1 cellular context compared by ENCODE assay signal in the genomic region with DNA sequence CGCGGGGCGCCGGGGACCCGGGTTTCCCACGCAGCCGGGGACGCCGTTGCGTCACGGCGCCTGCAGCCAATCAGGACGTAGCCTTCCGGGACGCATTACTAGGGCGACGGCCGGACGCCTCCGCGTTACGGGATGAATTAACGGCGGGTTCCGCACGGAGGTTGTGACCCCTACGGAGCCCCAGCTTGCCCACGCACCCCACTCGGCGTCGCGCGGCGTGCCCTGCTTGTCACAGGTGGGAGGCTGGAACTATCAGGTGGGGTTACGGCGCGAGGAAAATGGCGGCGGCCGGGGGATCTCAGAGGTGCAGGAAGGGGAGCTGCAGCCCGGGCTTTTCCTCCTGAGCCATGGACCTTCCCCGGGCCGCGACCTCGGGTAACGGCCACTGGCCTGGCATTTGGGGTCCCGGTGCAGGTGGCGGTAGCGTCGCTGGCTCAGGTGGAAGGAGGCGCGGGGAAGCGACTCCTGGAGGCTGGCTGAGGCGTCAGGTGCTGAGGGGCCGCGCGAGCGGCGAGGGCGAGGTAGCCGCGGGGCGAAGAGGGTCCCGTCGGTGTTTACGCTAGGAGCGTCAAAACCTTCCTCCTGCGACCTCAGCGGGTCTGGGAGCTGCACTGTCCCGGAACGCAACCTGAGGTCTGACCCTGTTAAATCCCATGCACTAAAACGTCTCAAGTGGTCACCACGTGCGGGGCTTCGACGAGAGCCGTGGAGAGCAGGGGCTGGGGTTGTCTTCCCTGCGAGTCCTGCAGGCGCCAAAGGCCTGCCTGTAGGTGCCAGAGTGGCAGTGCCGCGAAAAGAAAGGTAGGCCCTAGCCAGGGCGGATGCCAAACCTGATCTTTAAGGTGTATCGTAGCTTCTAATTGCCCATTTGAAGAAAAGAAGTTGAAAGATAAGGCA.
TF ChIP-seq lines count a peak whose summit lies in the region.

A gene (plus strand): TSS at position 98 of the 897 bp plus-strand sequence. CDS start 78,345 bp downstream, outside the sequence.

TF ChIP-seq in HepG2, 621 proteins besides CTCF, POLR2A, EP300 and RAD21 (continued from another document and continues in another):
- TF ChIP-seq, protein P1, sequence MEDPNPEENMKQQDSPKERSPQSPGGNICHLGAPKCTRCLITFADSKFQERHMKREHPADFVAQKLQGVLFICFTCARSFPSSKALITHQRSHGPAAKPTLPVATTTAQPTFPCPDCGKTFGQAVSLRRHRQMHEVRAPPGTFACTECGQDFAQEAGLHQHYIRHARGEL (CRISPR knock-in tag; IDR thresholded peaks at IDR 0.05), result peak; percentile 91; the same call in 1 of the 2 replicates
- TF ChIP-seq DNMT3B (CRISPR knock-in tag; conservative IDR thresholded peaks at IDR 0.05) (peak; percentile 99), NFKBIZ (CRISPR knock-in tag; IDR thresholded peaks at IDR 0.05) (peak; percentile 59), ZNF501 (CRISPR knock-in tag; IDR thresholded peaks at IDR 0.05) (peak; percentile 94), TBX2 (CRISPR knock-in tag; IDR thresholded peaks at IDR 0.05; ENCODE audit: borderline replicate concordance) (peak; percentile 92), STAT5B (CRISPR knock-in tag; IDR thresholded peaks at IDR 0.05) (no peak), ZSCAN25 (CRISPR knock-in tag; IDR thresholded peaks at IDR 0.05) (0 out of 2 replicates have a peak, but pooled peaks have one; percentile 47), ZNF776 (CRISPR knock-in tag; IDR thresholded peaks at IDR 0.05) (peak; percentile 95), PCBP2 (optimal IDR thresholded peaks at IDR 0.05; ENCODE audit: low read depth, low read length, poor library complexity, severe bottlenecking) (no peak), TAF1 (CRISPR knock-in tag; IDR thresholded peaks at IDR 0.05) (peak; percentile 66; the same call in 1 of the 2 replicates), SATB2 (CRISPR knock-in tag; IDR thresholded peaks at IDR 0.05) (peak; percentile 98), MTA3 (CRISPR knock-in tag; IDR thresholded peaks at IDR 0.05) (no peak; the same call in 1 of the 2 replicates), ZNF567 (CRISPR knock-in tag; IDR thresholded peaks at IDR 0.05; ENCODE audit: borderline replicate concordance) (0 out of 2 replicates have a peak, but pooled peaks have one; percentile 53), CREB1 (IDR thresholded peaks at IDR 0.05) (peak; percentile 91), CREB1 (CRISPR knock-in tag; IDR thresholded peaks at IDR 0.05) (peak; percentile 96), RCOR2 (CRISPR knock-in tag; IDR thresholded peaks at IDR 0.05) (no peak), FOXA1 (IDR thresholded peaks at IDR 0.05) (no peak), FOXA1 (CRISPR knock-in tag; IDR thresholded peaks at IDR 0.05) (peak; percentile 35; the same call in 1 of the 2 replicates), ZNF326 (CRISPR knock-in tag; IDR thresholded peaks at IDR 0.05; ENCODE audit: borderline replicate concordance) (no peak), ASH2L (IDR thresholded peaks at IDR 0.05; ENCODE audit: insufficient read length, low read depth, low read length) (peak; percentile 100), ZNF232 (CRISPR knock-in tag; IDR thresholded peaks at IDR 0.05; ENCODE audit: borderline replicate concordance) (peak; percentile 95), HNF4A (CRISPR knock-in tag; IDR thresholded peaks at IDR 0.05) (no peak), ZNF607 (CRISPR knock-in tag; IDR thresholded peaks at IDR 0.05; ENCODE audit: borderline replicate concordance) (peak; percentile 90), ZNF616 (CRISPR knock-in tag; IDR thresholded peaks at IDR 0.05; ENCODE audit: low read depth) (peak; percentile 58; the same call in 1 of the 2 replicates), ZNF331 (CRISPR knock-in tag; IDR thresholded peaks at IDR 0.05) (peak; percentile 77), MATR3 (CRISPR knock-in tag; IDR thresholded peaks at IDR 0.05) (no peak), DPF2 (CRISPR knock-in tag; IDR thresholded peaks at IDR 0.05; ENCODE audit: borderline replicate concordance, low read depth) (no peak), ZFP36L1 (CRISPR knock-in tag; IDR thresholded peaks at IDR 0.05) (no peak; the same call in none of the 2 replicates), DNMT1 (CRISPR knock-in tag; IDR thresholded peaks at IDR 0.05) (peak; percentile 76; the same call in 1 of the 2 replicates)
- TF ChIP-seq, protein P2, sequence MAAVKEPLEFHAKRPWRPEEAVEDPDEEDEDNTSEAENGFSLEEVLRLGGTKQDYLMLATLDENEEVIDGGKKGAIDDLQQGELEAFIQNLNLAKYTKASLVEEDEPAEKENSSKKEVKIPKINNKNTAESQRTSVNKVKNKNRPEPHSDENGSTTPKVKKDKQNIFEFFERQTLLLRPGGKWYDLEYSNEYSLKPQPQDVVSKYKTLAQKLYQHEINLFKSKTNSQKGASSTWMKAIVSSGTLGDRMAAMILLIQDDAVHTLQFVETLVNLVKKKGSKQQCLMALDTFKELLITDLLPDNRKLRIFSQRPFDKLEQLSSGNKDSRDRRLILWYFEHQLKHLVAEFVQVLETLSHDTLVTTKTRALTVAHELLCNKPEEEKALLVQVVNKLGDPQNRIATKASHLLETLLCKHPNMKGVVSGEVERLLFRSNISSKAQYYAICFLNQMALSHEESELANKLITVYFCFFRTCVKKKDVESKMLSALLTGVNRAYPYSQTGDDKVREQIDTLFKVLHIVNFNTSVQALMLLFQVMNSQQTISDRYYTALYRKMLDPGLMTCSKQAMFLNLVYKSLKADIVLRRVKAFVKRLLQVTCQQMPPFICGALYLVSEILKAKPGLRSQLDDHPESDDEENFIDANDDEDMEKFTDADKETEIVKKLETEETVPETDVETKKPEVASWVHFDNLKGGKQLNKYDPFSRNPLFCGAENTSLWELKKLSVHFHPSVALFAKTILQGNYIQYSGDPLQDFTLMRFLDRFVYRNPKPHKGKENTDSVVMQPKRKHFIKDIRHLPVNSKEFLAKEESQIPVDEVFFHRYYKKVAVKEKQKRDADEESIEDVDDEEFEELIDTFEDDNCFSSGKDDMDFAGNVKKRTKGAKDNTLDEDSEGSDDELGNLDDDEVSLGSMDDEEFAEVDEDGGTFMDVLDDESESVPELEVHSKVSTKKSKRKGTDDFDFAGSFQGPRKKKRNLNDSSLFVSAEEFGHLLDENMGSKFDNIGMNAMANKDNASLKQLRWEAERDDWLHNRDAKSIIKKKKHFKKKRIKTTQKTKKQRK (IDR thresholded peaks at IDR 0.05; ENCODE audit: low read length), result no peak
- TF ChIP-seq, protein P3, sequence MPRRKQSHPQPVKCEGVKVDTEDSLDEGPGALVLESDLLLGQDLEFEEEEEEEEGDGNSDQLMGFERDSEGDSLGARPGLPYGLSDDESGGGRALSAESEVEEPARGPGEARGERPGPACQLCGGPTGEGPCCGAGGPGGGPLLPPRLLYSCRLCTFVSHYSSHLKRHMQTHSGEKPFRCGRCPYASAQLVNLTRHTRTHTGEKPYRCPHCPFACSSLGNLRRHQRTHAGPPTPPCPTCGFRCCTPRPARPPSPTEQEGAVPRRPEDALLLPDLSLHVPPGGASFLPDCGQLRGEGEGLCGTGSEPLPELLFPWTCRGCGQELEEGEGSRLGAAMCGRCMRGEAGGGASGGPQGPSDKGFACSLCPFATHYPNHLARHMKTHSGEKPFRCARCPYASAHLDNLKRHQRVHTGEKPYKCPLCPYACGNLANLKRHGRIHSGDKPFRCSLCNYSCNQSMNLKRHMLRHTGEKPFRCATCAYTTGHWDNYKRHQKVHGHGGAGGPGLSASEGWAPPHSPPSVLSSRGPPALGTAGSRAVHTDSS (CRISPR knock-in tag; conservative IDR thresholded peaks at IDR 0.05), result 0 out of 2 replicates have a peak, but pooled peaks have one; percentile 91
- TF ChIP-seq, protein P4, sequence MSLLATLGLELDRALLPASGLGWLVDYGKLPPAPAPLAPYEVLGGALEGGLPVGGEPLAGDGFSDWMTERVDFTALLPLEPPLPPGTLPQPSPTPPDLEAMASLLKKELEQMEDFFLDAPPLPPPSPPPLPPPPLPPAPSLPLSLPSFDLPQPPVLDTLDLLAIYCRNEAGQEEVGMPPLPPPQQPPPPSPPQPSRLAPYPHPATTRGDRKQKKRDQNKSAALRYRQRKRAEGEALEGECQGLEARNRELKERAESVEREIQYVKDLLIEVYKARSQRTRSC (CRISPR knock-in tag; IDR thresholded peaks at IDR 0.05; ENCODE audit: low read depth), result 0 out of 2 replicates have a peak, but pooled peaks have one; percentile 88
- TF ChIP-seq, protein P5, sequence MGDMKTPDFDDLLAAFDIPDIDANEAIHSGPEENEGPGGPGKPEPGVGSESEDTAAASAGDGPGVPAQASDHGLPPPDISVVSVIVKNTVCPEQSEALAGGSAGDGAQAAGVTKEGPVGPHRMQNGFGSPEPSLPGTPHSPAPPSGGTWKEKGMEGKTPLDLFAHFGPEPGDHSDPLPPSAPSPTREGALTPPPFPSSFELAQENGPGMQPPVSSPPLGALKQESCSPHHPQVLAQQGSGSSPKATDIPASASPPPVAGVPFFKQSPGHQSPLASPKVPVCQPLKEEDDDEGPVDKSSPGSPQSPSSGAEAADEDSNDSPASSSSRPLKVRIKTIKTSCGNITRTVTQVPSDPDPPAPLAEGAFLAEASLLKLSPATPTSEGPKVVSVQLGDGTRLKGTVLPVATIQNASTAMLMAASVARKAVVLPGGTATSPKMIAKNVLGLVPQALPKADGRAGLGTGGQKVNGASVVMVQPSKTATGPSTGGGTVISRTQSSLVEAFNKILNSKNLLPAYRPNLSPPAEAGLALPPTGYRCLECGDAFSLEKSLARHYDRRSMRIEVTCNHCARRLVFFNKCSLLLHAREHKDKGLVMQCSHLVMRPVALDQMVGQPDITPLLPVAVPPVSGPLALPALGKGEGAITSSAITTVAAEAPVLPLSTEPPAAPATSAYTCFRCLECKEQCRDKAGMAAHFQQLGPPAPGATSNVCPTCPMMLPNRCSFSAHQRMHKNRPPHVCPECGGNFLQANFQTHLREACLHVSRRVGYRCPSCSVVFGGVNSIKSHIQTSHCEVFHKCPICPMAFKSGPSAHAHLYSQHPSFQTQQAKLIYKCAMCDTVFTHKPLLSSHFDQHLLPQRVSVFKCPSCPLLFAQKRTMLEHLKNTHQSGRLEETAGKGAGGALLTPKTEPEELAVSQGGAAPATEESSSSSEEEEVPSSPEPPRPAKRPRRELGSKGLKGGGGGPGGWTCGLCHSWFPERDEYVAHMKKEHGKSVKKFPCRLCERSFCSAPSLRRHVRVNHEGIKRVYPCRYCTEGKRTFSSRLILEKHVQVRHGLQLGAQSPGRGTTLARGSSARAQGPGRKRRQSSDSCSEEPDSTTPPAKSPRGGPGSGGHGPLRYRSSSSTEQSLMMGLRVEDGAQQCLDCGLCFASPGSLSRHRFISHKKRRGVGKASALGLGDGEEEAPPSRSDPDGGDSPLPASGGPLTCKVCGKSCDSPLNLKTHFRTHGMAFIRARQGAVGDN (CRISPR knock-in tag; IDR thresholded peaks at IDR 0.05), result peak; percentile 100
- TF ChIP-seq, protein P6, sequence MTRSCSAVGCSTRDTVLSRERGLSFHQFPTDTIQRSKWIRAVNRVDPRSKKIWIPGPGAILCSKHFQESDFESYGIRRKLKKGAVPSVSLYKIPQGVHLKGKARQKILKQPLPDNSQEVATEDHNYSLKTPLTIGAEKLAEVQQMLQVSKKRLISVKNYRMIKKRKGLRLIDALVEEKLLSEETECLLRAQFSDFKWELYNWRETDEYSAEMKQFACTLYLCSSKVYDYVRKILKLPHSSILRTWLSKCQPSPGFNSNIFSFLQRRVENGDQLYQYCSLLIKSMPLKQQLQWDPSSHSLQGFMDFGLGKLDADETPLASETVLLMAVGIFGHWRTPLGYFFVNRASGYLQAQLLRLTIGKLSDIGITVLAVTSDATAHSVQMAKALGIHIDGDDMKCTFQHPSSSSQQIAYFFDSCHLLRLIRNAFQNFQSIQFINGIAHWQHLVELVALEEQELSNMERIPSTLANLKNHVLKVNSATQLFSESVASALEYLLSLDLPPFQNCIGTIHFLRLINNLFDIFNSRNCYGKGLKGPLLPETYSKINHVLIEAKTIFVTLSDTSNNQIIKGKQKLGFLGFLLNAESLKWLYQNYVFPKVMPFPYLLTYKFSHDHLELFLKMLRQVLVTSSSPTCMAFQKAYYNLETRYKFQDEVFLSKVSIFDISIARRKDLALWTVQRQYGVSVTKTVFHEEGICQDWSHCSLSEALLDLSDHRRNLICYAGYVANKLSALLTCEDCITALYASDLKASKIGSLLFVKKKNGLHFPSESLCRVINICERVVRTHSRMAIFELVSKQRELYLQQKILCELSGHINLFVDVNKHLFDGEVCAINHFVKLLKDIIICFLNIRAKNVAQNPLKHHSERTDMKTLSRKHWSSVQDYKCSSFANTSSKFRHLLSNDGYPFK (CRISPR knock-in tag; IDR thresholded peaks at IDR 0.05; ENCODE audit: borderline replicate concordance), result peak; percentile 92
- TF ChIP-seq, protein P7, sequence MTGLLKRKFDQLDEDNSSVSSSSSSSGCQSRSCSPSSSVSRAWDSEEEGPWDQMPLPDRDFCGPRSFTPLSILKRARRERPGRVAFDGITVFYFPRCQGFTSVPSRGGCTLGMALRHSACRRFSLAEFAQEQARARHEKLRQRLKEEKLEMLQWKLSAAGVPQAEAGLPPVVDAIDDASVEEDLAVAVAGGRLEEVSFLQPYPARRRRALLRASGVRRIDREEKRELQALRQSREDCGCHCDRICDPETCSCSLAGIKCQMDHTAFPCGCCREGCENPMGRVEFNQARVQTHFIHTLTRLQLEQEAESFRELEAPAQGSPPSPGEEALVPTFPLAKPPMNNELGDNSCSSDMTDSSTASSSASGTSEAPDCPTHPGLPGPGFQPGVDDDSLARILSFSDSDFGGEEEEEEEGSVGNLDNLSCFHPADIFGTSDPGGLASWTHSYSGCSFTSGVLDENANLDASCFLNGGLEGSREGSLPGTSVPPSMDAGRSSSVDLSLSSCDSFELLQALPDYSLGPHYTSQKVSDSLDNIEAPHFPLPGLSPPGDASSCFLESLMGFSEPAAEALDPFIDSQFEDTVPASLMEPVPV (CRISPR knock-in tag; IDR thresholded peaks at IDR 0.05), result peak; percentile 95
- TF ChIP-seq, protein P8, sequence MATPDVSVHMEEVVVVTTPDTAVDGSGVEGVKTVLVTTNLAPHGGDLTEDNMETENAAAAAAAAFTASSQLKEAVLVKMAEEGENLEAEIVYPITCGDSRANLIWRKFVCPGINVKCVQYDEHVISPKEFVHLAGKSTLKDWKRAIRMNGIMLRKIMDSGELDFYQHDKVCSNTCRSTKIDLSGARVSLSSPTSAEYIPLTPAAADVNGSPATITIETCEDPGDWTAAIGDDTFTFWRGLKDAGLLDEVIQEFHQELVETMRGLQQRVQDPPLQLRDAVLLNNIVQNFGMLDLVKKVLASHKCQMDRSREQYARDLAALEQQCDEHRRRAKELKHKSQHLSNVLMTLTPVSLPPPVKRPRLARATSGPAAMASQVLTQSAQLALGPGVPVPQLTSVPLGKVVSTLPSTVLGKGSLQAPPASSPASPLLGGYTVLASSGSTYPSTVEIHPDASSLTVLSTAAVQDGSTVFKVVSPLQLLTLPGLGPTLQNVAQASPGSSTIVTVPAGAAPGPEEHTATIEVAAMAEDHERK (CRISPR knock-in tag; IDR thresholded peaks at IDR 0.05; ENCODE audit: low read depth), result peak; percentile 85
- TF ChIP-seq, protein P9, sequence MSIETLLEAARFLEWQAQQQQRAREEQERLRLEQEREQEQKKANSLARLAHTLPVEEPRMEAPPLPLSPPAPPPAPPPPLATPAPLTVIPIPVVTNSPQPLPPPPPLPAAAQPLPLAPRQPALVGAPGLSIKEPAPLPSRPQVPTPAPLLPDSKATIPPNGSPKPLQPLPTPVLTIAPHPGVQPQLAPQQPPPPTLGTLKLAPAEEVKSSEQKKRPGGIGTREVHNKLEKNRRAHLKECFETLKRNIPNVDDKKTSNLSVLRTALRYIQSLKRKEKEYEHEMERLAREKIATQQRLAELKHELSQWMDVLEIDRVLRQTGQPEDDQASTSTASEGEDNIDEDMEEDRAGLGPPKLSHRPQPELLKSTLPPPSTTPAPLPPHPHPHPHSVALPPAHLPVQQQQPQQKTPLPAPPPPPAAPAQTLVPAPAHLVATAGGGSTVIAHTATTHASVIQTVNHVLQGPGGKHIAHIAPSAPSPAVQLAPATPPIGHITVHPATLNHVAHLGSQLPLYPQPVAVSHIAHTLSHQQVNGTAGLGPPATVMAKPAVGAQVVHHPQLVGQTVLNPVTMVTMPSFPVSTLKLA (IDR thresholded peaks at IDR 0.05), result no peak
